Comparison of ENCODE assay signal across 18 cellular contexts in genomic region chrX:1546601-1547275, GRCh38. TPM values are rescaled to one million over a fixed set of nuclear protein-coding genes. Genes with fewer than 3 reads are reported as not detected.
A peak's percentile ranks its signal among the peaks of the same experiment; 100 is the strongest.
DNase-seq lines count a peak whose midpoint lies in the region; ATAC-seq and TF ChIP-seq lines count a peak whose summit lies in the region.
"Had no signal": no experiment of that assay in that cellular context is flagged by ENCODE, and none has a peak within 500 bp of the region (broad histone marks: within the 10 kb centered on the region; RNA-seq: fewer than 3 reads in every experiment).

No MANE protein-coding gene starts in this region.

- H3K14ac ChIP-seq in neuronal stem cell (ENCODE audit: low read length): peak overlapping the region; percentile 56

- no peaks in the 10 kb centered on the region for H3K27me3 ChIP-seq in neuronal stem cell (ENCODE audit: control insufficient read depth in 3 of 3, insufficient read depth in 3 of 3, low read depth in 1 of 3, low read length in 3 of 3)

- in situ Hi-C loops in KBM-7 (cut with MboI; ENCODE audit: low pct_unique_long_range_greater_than_20kb, low sequenced_read_pairs): no loop called here

- H2BK12ac ChIP-seq in neuronal stem cell (ENCODE audit: low read length): no peak overlapping the region

- no peak overlapping the region for H3K4ac ChIP-seq in neuronal stem cell (ENCODE audit: low read length)

- WGBS in neuronal stem cell (ENCODE audit: extremely low coverage in 2 of 2, insufficient read length in 2 of 2, insufficient replicate concordance in 1 of 2), 2 donors: no CpG with 5 or more reads among the region's 20 CpGs

- peak overlapping the region; percentile 43 for H3K23ac ChIP-seq in neuronal stem cell (ENCODE audit: low read depth, low read length, poor library complexity)

- no peak overlapping the region for H2BK5ac ChIP-seq in neuronal stem cell (ENCODE audit: low read length)

- no peak for DNase-seq in CD14-positive monocyte (ENCODE audit: low spot score)
- DNase-seq in KBM-7: peak; percentile 53
- DNase-seq in dermis blood vessel endothelial cell: peak; percentile 33
- DNase-seq in neuronal stem cell (ENCODE audit: low spot score): no peak
- DNase-seq in superior temporal gyrus (ENCODE audit: extremely low spot score): no peak
- DNase-seq in putamen (ENCODE audit: low spot score): no peak
- DNase-seq: activated CD4-positive, alpha-beta T cell treated with anti-CD3 and anti-CD28 coated beads for 36 hours; activated naive CD4-positive, alpha-beta T cell treated with Interleukin-2 at 50 U/mL for 16 hours; central memory CD4-positive, alpha-beta T cell; MM.1S; OCI-M1; stimulated activated CD4-positive, alpha-beta T cell treated with anti-CD3 and anti-CD28 coated beads, Interleukin-4, amount 100 ng/mL, for 24 hours had no signal

- H2AK5ac ChIP-seq in neuronal stem cell (ENCODE audit: low read depth, low read length): peak overlapping the region; percentile 37

- H3K4me3 ChIP-seq in neuronal stem cell (ENCODE audit: low read length in 2 of 2): no peak overlapping the region

- H2AFZ ChIP-seq in neuronal stem cell (ENCODE audit: low read length): peak overlapping the region; percentile 61

- no peak overlapping the region for H3K4me2 ChIP-seq in neuronal stem cell (ENCODE audit: insufficient read depth, low read length, poor library complexity, severe bottlenecking)

- intact Hi-C loops in CD14-positive monocyte (cut with micrococcal nuclease): no loop called here

- peaks cover 28% of the 10 kb centered on the region for H3K4me1 Mint-ChIP-seq in CD14-positive monocyte

- no peak for ATAC-seq in HG03139 (IDR thresholded peaks at IDR 0.05; ENCODE audit: unreplicated experiment)
- no peak for ATAC-seq in GM21576 (IDR thresholded peaks at IDR 0.05; ENCODE audit: unreplicated experiment)
- ATAC-seq: HCT116; stimulated activated naive CD8-positive, alpha-beta T cell treated with anti-CD3 and anti-CD28 coated beads, Interleukin-15, amount 100 ng/mL, for 72 hours had no signal

- no peaks in the 10 kb centered on the region for H3K36me3 ChIP-seq in neuronal stem cell (replicated peaks in 1 of 2; ENCODE audit: control insufficient read depth in 2 of 2, insufficient read depth in 2 of 2, low read length in 2 of 2)

- H3K4me3 Mint-ChIP-seq in CD14-positive monocyte: peak overlapping the region; percentile 54 to 85
- H3K4me3 Mint-ChIP-seq: activated CD4-positive, alpha-beta T cell treated with anti-CD3 and anti-CD28 coated beads for 36 hours; stimulated activated naive CD8-positive, alpha-beta T cell treated with anti-CD3 and anti-CD28 coated beads, Interleukin-15, amount 100 ng/mL, for 72 hours had no signal

- no peaks in the 10 kb centered on the region for H3K4me1 ChIP-seq in neuronal stem cell (ENCODE audit: control insufficient read depth in 2 of 2, insufficient read depth in 1 of 2, low read depth in 1 of 2, low read length in 2 of 2)

- H3K27ac Mint-ChIP-seq in CD14-positive monocyte: peak overlapping the region in 6 of 7 donors; percentile 65 to 92 (median 86)

- no peak overlapping the region for H2BK120ac ChIP-seq in neuronal stem cell (ENCODE audit: low read depth, low read length)

- H3K9me3 ChIP-seq in neuronal stem cell (replicated peaks in 1 of 2; ENCODE audit: control insufficient read depth in 2 of 2, insufficient read depth in 1 of 2, low read depth in 1 of 2, low read length in 2 of 2): no peaks in the 10 kb centered on the region

- peaks cover 3% of the 10 kb centered on the region for H3K79me1 ChIP-seq in neuronal stem cell (ENCODE audit: low read depth, low read length)

- no peak overlapping the region for H4K8ac ChIP-seq in neuronal stem cell (ENCODE audit: low read depth, low read length)

- peaks cover 0 to 13% (median 10%) of the 10 kb centered on the region in 7 donors for H3K9me3 Mint-ChIP-seq in CD14-positive monocyte

- H3K36me3 Mint-ChIP-seq in CD14-positive monocyte: peaks cover 0 to 3% of the 10 kb centered on the region in 2 donors

- no peak for TF ChIP-seq CTCF in CD14-positive monocyte (IDR thresholded peaks at IDR 0.05)

- H3K27ac ChIP-seq in neuronal stem cell (replicated peaks; ENCODE audit: low read length): no peak overlapping the region

- H3K27me3 Mint-ChIP-seq in CD14-positive monocyte (ENCODE audit: low read depth in 3 of 3): peaks cover 2 to 9% (median 4%) of the 10 kb centered on the region in 3 donors
- H3K27me3 Mint-ChIP-seq: activated CD4-positive, alpha-beta T cell treated with anti-CD3 and anti-CD28 coated beads for 36 hours; stimulated activated naive CD8-positive, alpha-beta T cell treated with anti-CD3 and anti-CD28 coated beads, Interleukin-15, amount 100 ng/mL, for 72 hours had no signal

- H3K9ac ChIP-seq in neuronal stem cell (ENCODE audit: low read depth, low read length, poor library complexity): peak overlapping the region; percentile 21

- peak overlapping the region; percentile 67 for H2BK15ac ChIP-seq in neuronal stem cell (ENCODE audit: low read length)

- peak overlapping the region; percentile 57 for H3K18ac ChIP-seq in neuronal stem cell (ENCODE audit: low read length)

- no peak overlapping the region for H4K91ac ChIP-seq in neuronal stem cell (ENCODE audit: low read depth, low read length, poor library complexity)

RNA-seq across cellular contexts. Expression of gene P2RY8, which starts 9.8 kb away (rescaled TPM):
- polyA plus RNA-seq in CD14-positive monocyte: 10 to 100 TPM; 33.3 to 40.0 TPM
- 0.17 and 0.79 TPM in 2 replicates for total RNA-seq in dermis blood vessel endothelial cell
- polyA plus RNA-seq in neuronal stem cell (2013, experiment 1 of 2): 0.26 TPM
- 0.29 TPM for polyA plus RNA-seq in neuronal stem cell (2013, experiment 2 of 2)
- total RNA-seq: pulmonary artery endothelial cell had no signal
- polyA plus RNA-seq: BJ had no signal

RNA-seq across cellular contexts. Expression of gene AKAP17A, which starts 44.7 kb away (rescaled TPM):
- 10 to 100 TPM in 1 of 2 donors, 1 to 10 TPM in 1; 8.9 to 13.6 TPM for polyA plus RNA-seq in CD14-positive monocyte
- 33.0 and 36.1 TPM in 2 replicates for total RNA-seq in dermis blood vessel endothelial cell
- 24.9 TPM for polyA plus RNA-seq in neuronal stem cell (2013, experiment 1 of 2)
- 23.8 TPM for polyA plus RNA-seq in neuronal stem cell (2013, experiment 2 of 2)

Comparison
In these comparisons a context has a peak if more than half of its experiments do, and no peak if none do; other contexts are left out.
1. DNase-seq: peak in KBM-7 (single experiment) and dermis blood vessel endothelial cell (single experiment); none in CD14-positive monocyte (single experiment), neuronal stem cell (single experiment), superior temporal gyrus (single experiment) and putamen (single experiment).